33 cellular contexts compared by ENCODE assay signal in genomic region chr14:87955501-87955900, GRCh38. TPM values are rescaled to one million over a fixed set of nuclear protein-coding genes. Genes with fewer than 3 reads are reported as not detected.
DNase-seq lines count a peak whose midpoint lies in the region; ATAC-seq and TF ChIP-seq lines count a peak whose summit lies in the region.
"Had no signal": no experiment of that assay in that cellular context is flagged by ENCODE, and none has a peak within 500 bp of the region (broad histone marks: within the 10 kb centered on the region; RNA-seq: fewer than 3 reads in every experiment).

No MANE protein-coding gene starts in this region.

- H3K4me3 ChIP-seq in BJ (ENCODE audit: low read depth, low read length) = no peak overlapping the region
- no peak overlapping the region for H3K4me3 ChIP-seq in SJCRH30
- H3K4me3 ChIP-seq: lower lobe of right lung, MG63, skin epidermis, suprapubic skin, uterus had no signal

- DNase-seq in BJ (ENCODE audit: low read depth) (peak; percentile 8), EH (ENCODE audit: low read depth) (peak; percentile 40), T-helper 17 cell (no peak), fibroblast of gingiva (ENCODE audit: low read depth) (peak; percentile 21), iPS-NIHi7 (ENCODE audit: extremely low spot score) (no peak), DMS79 (lab: John Stamatoyannopoulos, UW) (no peak), SJCRH30 (no peak)
- DNase-seq: activated CD4-positive, alpha-beta T cell treated with anti-CD3 and anti-CD28 coated beads for 4 hours; activated CD8-positive, alpha-beta memory T cell treated with anti-CD3 and anti-CD28 coated beads, Interleukin-2, amount 10 ng/mL, durations not matched to agents 7 days and 5 days; brain microvascular endothelial cell; cortex of kidney; DMS53; foreskin melanocyte; HCEC 1CT; hypothalamus; IMR-90; kidney; lower lobe of right lung; MG63; NCI-H1417 treated with DMSO at 0.1 percent for 48 hours; NCI-H748 treated with DMSO at 0.1 percent for 48 hours; nucleus accumbens; PC-3; SHP77 treated with DMSO at 0.1 percent for 48 hours; stimulated activated CD4-positive, alpha-beta T cell treated with anti-CD3 and anti-CD28 coated beads, Interleukin-1b, Interleukin-23, amount 100 ng/mL, for 48 hours; uterus had no signal

- POLR2A ChIA-PET in BJ (lab: Charles Lee) = no interaction called here

- H3K27me3 ChIP-seq in BJ (ENCODE audit: control insufficient read depth, insufficient read depth, low read length) (no peaks in the 10 kb centered on the region), SJCRH30 (no peaks in the 10 kb centered on the region)
- H3K27me3 ChIP-seq: brain microvascular endothelial cell, MG63, suprapubic skin, uterus had no signal

- no peak for TF ChIP-seq CTCF in BJ (IDR thresholded peaks at IDR 0.05; ENCODE audit: insufficient read depth, low read depth, low read length)

- H3K27ac ChIP-seq in SJCRH30 = no peak overlapping the region
- H3K27ac ChIP-seq: brain microvascular endothelial cell, lower lobe of right lung, skin epidermis, suprapubic skin, uterus had no signal

- peaks cover 6% of the 10 kb centered on the region; the same call in 1 of the 2 replicates for H3K4me1 ChIP-seq in SJCRH30
- H3K4me1 ChIP-seq: lower lobe of right lung, suprapubic skin, uterus had no signal

- ATAC-seq in T-helper 17 cell (no peak), GM19035 (IDR thresholded peaks at IDR 0.05; ENCODE audit: unreplicated experiment) (no peak)
- ATAC-seq: activated CD8-positive, alpha-beta memory T cell treated with anti-CD3 and anti-CD28 coated beads, Interleukin-2, amount 10 ng/mL, durations not matched to agents 7 days and 5 days; lower lobe of right lung; PC-3; stimulated activated memory B cell treated with anti-CD40 and anti-IgM and Interleukin-4, amounts not matched to agents 10 μg/mL and 1 μg/mL and 100 μg/mL, for 72 hours had no signal

- CTCF ChIA-PET in BJ (lab: Yijun Ruan, JAX) = interaction anchor here (1.4 kb wide), 1 partner anchor 11 kb away, joined by 3 read pairs; no protein-coding TSS in a partner anchor

- no peaks in the 10 kb centered on the region for H3K27me3 Mint-ChIP-seq in T-helper 17 cell
- H3K27me3 Mint-ChIP-seq: activated CD8-positive, alpha-beta memory T cell treated with anti-CD3 and anti-CD28 coated beads, Interleukin-2, amount 10 ng/mL, durations not matched to agents 7 days and 5 days; activated naive CD8-positive, alpha-beta T cell; stimulated activated memory B cell treated with anti-CD40 and anti-IgM and Interleukin-4, amounts not matched to agents 10 μg/mL and 1 μg/mL and 100 μg/mL, for 72 hours had no signal

- peaks cover 3% of the 10 kb centered on the region for H3K36me3 Mint-ChIP-seq in T-helper 17 cell (ENCODE audit: low read depth)

- H3K36me3 ChIP-seq in BJ (ENCODE audit: control insufficient read depth, insufficient read depth, low read length) (no peaks in the 10 kb centered on the region), SJCRH30 (no peaks in the 10 kb centered on the region)
- H3K36me3 ChIP-seq: brain microvascular endothelial cell, MG63, uterus had no signal

- peak overlapping the region; percentile 84 for H3K27ac Mint-ChIP-seq in T-helper 17 cell
- H3K27ac Mint-ChIP-seq: activated CD8-positive, alpha-beta memory T cell treated with anti-CD3 and anti-CD28 coated beads, Interleukin-2, amount 10 ng/mL, durations not matched to agents 7 days and 5 days; activated T-helper 1 cell treated with anti-CD3 and anti-CD28 coated beads, Interleukin-12 subunit alpha, Interleukin-12 subunit beta, Interleukin-2, Interleukin-4 antibody, amounts not matched to agents 30 ng/mL and 10 ng/mL and 1 ng/mL, durations not matched to agents 14 hours and 24 hours and 36 hours; stimulated activated memory B cell treated with anti-CD40 and anti-IgM and Interleukin-4, amounts not matched to agents 10 μg/mL and 1 μg/mL and 100 μg/mL, for 72 hours had no signal

- no peak overlapping the region for H3K4me3 Mint-ChIP-seq in T-helper 17 cell
- H3K4me3 Mint-ChIP-seq: activated CD8-positive, alpha-beta memory T cell treated with anti-CD3 and anti-CD28 coated beads, Interleukin-2, amount 10 ng/mL, durations not matched to agents 7 days and 5 days; activated naive CD8-positive, alpha-beta T cell; activated T-helper 1 cell treated with anti-CD3 and anti-CD28 coated beads, Interleukin-12 subunit alpha, Interleukin-12 subunit beta, Interleukin-2, Interleukin-4 antibody, amounts not matched to agents 30 ng/mL and 10 ng/mL and 1 ng/mL, durations not matched to agents 14 hours and 24 hours and 36 hours; CD14-positive monocyte; stimulated activated memory B cell treated with anti-CD40 and anti-IgM and Interleukin-4, amounts not matched to agents 10 μg/mL and 1 μg/mL and 100 μg/mL, for 72 hours had no signal

- H3K4me1 Mint-ChIP-seq in T-helper 17 cell = peaks cover 58% of the 10 kb centered on the region

- H3K9me3 ChIP-seq in T-helper 17 cell (ENCODE audit: control insufficient read depth, low read length, poor library complexity, severe bottlenecking) (no peaks in the 10 kb centered on the region), SJCRH30 (replicated peaks) (no peaks in the 10 kb centered on the region)
- H3K9me3 ChIP-seq: lower lobe of right lung, MG63, suprapubic skin, uterus had no signal

RNA-seq across cellular contexts. Expression of gene GALC, which starts 37.5 kb away (rescaled TPM):
- polyA plus RNA-seq in BJ (2011; rRNA removed) = 8.2 and 13.5 TPM in 2 replicates
- polyA minus RNA-seq in BJ (2011; rRNA and poly(A)+ RNA removed) = 4.0 and 5.8 TPM in 2 replicates
- total RNA-seq in T-helper 17 cell = 10 to 100 TPM; 33.1 to 36.5 TPM
- total RNA-seq in SJCRH30 (2014; rRNA removed; shearing (Covaris generic)) = 1.5 and 1.8 TPM in 2 replicates

RNA-seq across cellular contexts. Expression of gene GPR65, which starts 49.4 kb away (rescaled TPM):
- polyA plus RNA-seq in BJ (2011; rRNA removed) = 0.05 and 0.09 TPM in 2 replicates
- polyA minus RNA-seq in BJ (2011; rRNA and poly(A)+ RNA removed) = 0.05 TPM in 1 of 2 replicates, not detected in the other
- total RNA-seq in T-helper 17 cell = 10 to 100 TPM; 14.9 to 16.6 TPM
- total RNA-seq in SJCRH30 (2014; rRNA removed; shearing (Covaris generic)) = 0.04 and 0.05 TPM in 2 replicates
- total RNA-seq: PC-3 had no signal

Comparison
In these comparisons a context has a peak if more than half of its experiments do, and no peak if none do; other contexts are left out.
1. DNase-seq: peak in BJ (single experiment), EH (single experiment) and fibroblast of gingiva (single experiment); none in T-helper 17 cell (0 of 3), iPS-NIHi7 (single experiment), DMS79 (single experiment) and SJCRH30 (0 of 2).
2. RNA of gene GALC, which starts 37.5 kb away (total RNA-seq): 33.1 to 36.5 TPM in T-helper 17 cell; 1.5 to 1.8 TPM in SJCRH30; every median in the first group is over 10 times any median in the second.
3. RNA of gene GPR65, which starts 49.4 kb away (total RNA-seq): 14.9 to 16.6 TPM in T-helper 17 cell; 0.04 to 0.05 TPM in SJCRH30; every median in the first group is over 10 times any median in the second.